ENCODE assay signal across 8 cellular contexts in genomic region chr5:139652788-139653241, GRCh38. TPM values are rescaled to one million over a fixed set of nuclear protein-coding genes. Genes with fewer than 3 reads are reported as not detected.
DNase-seq lines count a peak whose midpoint lies in the region; ATAC-seq, FAIRE-seq and TF ChIP-seq lines count a peak whose summit lies in the region.

No MANE protein-coding gene starts in this region.

- FAIRE-seq in GM12891 (lab: Jason Lieb, UNC) (peak; percentile 93), HepG2 (lab: Jason Lieb, UNC) (no peak)

- peak overlapping the region; percentile 90 for H3K4me2 ChIP-seq in HepG2 (ENCODE audit: low read depth, low read length)

- CTCF ChIA-PET in HepG2 (lab: Yijun Ruan, JAX; ENCODE audit: low intra/inter-chr PET ratio, low total read pairs): no interaction called here

- H3K4me3 ChIP-seq in HepG2 (replicated peaks in 1 of 3; ENCODE audit: insufficient read depth in 1 of 3, low read depth in 2 of 3, low read length in 3 of 3): peak overlapping the region in 1 of 3 experiments; percentile 57; a peak in 1 of 6 replicates
- H3K4me3 ChIP-seq in upper lobe of left lung: no peak overlapping the region

- H3K27me3 Mint-ChIP-seq in activated naive CD8-positive, alpha-beta T cell: peaks cover 14% of the 10 kb centered on the region

- WGBS in HepG2 (ENCODE audit: low lambda C conversion rate): 79% methylated on average over 5 of the region's 5 CpGs
- WGBS in upper lobe of left lung, 2 donors: 44 to 51% methylated on average over 4 to 5 of the region's 5 CpGs

- H3K27ac Mint-ChIP-seq in activated naive CD8-positive, alpha-beta T cell: peak overlapping the region; percentile 5

- H4K20me1 ChIP-seq in HepG2 (ENCODE audit: insufficient read depth, low read length): peaks cover 61% of the 10 kb centered on the region

- TF ChIP-seq EP300 in HepG2 (IDR thresholded peaks at IDR 0.05; ENCODE audit: low read depth in 2 of 2, low read length in 2 of 2) (no peak), HepG2 (CRISPR knock-in tag; IDR thresholded peaks at IDR 0.05; ENCODE audit: borderline replicate concordance) (no peak), upper lobe of left lung (IDR thresholded peaks at IDR 0.05) (no peak)

- H3K27ac ChIP-seq in HepG2 (ENCODE audit: extremely low read length, insufficient read depth, low read length) (peak overlapping the region; percentile 17), upper lobe of left lung (peak overlapping the region; percentile 77 to 95 (median 89))

- H2AFZ ChIP-seq in HepG2 (ENCODE audit: low read length): no peak overlapping the region

- TF ChIP-seq POLR2A in GM12891 (IDR thresholded peaks at IDR 0.05; ENCODE audit: low read depth, low read length): no peak; the same call in 1 of the 2 replicates
- no peak for TF ChIP-seq POLR2A in HepG2 (IDR thresholded peaks at IDR 0.05; ENCODE audit: insufficient read depth in 1 of 2, low read depth in 2 of 2, low read length in 2 of 2)
- TF ChIP-seq POLR2A in upper lobe of left lung (IDR thresholded peaks at IDR 0.05): no peak

- TF ChIP-seq CTCF in HepG2 (CRISPR knock-in tag; IDR thresholded peaks at IDR 0.05) (no peak), upper lobe of left lung (IDR thresholded peaks at IDR 0.05) (no peak)

- POLR2A ChIA-PET in HepG2 (lab: Yijun Ruan, JAX): interaction anchor here (2.8 to 4.1 kb wide), 2 partner anchors 15 to 17 kb away, joined by 10 to 34 read pairs; no protein-coding TSS in a partner anchor

- peak overlapping the region; percentile 11; the same call in 1 of the 2 replicates for H3K9ac ChIP-seq in HepG2 (ENCODE audit: insufficient read depth, low read depth, low read length)

- intact Hi-C loops in HepG2 (cut with micrococcal nuclease; ENCODE audit: unreplicated experiment): loop anchor here (5.0 kb wide), 1 partner anchor 94 kb away; no protein-coding TSS in a partner anchor

- no TSS peak for BruUV-seq in HepG2 (replicated peaks; lab: Mats Ljungman, UMichigan)

- peak overlapping the region; percentile 2 for H3K4me3 Mint-ChIP-seq in activated naive CD8-positive, alpha-beta T cell

- H3K36me3 ChIP-seq in HepG2 (replicated peaks in 1 of 2; ENCODE audit: control insufficient read depth in 1 of 2, insufficient read depth in 2 of 2, low read length in 2 of 2) (peaks cover 0 to 4% of the 10 kb centered on the region in 2 experiments; a peak in 3 of 5 replicates), upper lobe of left lung (no peaks in the 10 kb centered on the region)

- TF ChIP-seq RAD21 in HepG2 (CRISPR knock-in tag; IDR thresholded peaks at IDR 0.05): no peak

- in situ Hi-C loops in HepG2 (cut with HindIII; ENCODE audit: extremely low pct_ligation_motif_present, low pct_unique_long_range_greater_than_20kb): no loop called here

- H3K9me3 Mint-ChIP-seq in activated naive CD8-positive, alpha-beta T cell (ENCODE audit: low read depth): no peaks in the 10 kb centered on the region

- DNase-seq in GM12891 (ENCODE audit: insufficient read length, low spot score) (no peak), HepG2 (ENCODE audit: low spot score) (no peak), upper lobe of left lung (no peak), NOMO-1 treated with DMSO at 0.1 percent for 48 hours (lab: John Stamatoyannopoulos, UW; ENCODE audit: unreplicated experiment) (no peak), MV-4-11 (lab: John Stamatoyannopoulos, UW) (no peak), NCI-H510A treated with DMSO at 0.1 percent for 48 hours (lab: John Stamatoyannopoulos, UW) (no peak)

- H3K27me3 ChIP-seq in HepG2 (ENCODE audit: control insufficient read depth in 1 of 2, insufficient read depth in 2 of 2, low read length in 2 of 2) (no peaks in the 10 kb centered on the region; a peak in 1 of 5 replicates), upper lobe of left lung (peaks cover 0 to 7% (median 0%) of the 10 kb centered on the region in 4 donors)

- peaks cover 87% of the 10 kb centered on the region for H3K79me2 ChIP-seq in HepG2 (ENCODE audit: insufficient read depth, low read length)

- H3K4me1 ChIP-seq in HepG2 (ENCODE audit: insufficient read depth, low read length) (peaks cover 67% of the 10 kb centered on the region), upper lobe of left lung (peaks cover 82 to 97% (median 86%) of the 10 kb centered on the region in 4 donors)

- H3K9me3 ChIP-seq in HepG2 (ENCODE audit: low read length) (no peaks in the 10 kb centered on the region), upper lobe of left lung (no peaks in the 10 kb centered on the region)

- H3K4me1 Mint-ChIP-seq in activated naive CD8-positive, alpha-beta T cell (ENCODE audit: low read depth): peaks cover 40% of the 10 kb centered on the region

- no peaks in the 10 kb centered on the region for H3K36me3 Mint-ChIP-seq in activated naive CD8-positive, alpha-beta T cell

- ATAC-seq in HG02678 (IDR thresholded peaks at IDR 0.05; ENCODE audit: unreplicated experiment) (peak; percentile 37), HepG2 (no peak), upper lobe of left lung (ENCODE audit: low FRiP score in 2 of 2) (no peak)

TF ChIP-seq in GM12891, 5 proteins besides CTCF, POLR2A, EP300 and RAD21:
- TF ChIP-seq PAX5 (IDR thresholded peaks at IDR 0.05; ENCODE audit: insufficient read depth, low read length, severe bottlenecking) (no peak), POU2F2 (IDR thresholded peaks at IDR 0.05; ENCODE audit: low read depth, low read length) (peak; percentile 49; the same call in 1 of the 2 replicates)

TF ChIP-seq in HepG2, 621 proteins besides CTCF, POLR2A, EP300 and RAD21:
- no peak for TF ChIP-seq THYN1 (CRISPR knock-in tag; IDR thresholded peaks at IDR 0.05; ENCODE audit: borderline replicate concordance, low read depth)
- no peak for TF ChIP-seq ZNF160 (CRISPR knock-in tag; IDR thresholded peaks at IDR 0.05)
- TF ChIP-seq HNRNPL (IDR thresholded peaks at IDR 0.05; ENCODE audit: low read depth, low read length): no peak
- no peak for TF ChIP-seq REST (IDR thresholded peaks at IDR 0.05; ENCODE audit: borderline replicate concordance in 1 of 2, low read depth in 1 of 2, low read length in 2 of 2)
- TF ChIP-seq ZBTB7B (CRISPR knock-in tag; IDR thresholded peaks at IDR 0.05): no peak

RNA-seq across cellular contexts. Expression of gene CXXC5, which starts 4.7 kb away (rescaled TPM):
- 29.4 TPM for polyA plus RNA-seq in GM12891 (2012; ENCODE audit: low read depth, missing spikeins)
- total RNA-seq in HepG2 (2016; rRNA removed; fragmentation: Illumina TruSeq; extraction: Trizol) (30.7 and 33.0 TPM in 2 replicates), upper lobe of left lung (10 to 100 TPM; 25.7 to 39.5 (median 33.0) TPM)
- total RNA-seq in HepG2 (2016; cell fraction: cytosol; rRNA removed; fragmentation: Illumina TruSeq; extraction: Trizol; ENCODE audit: low read depth): 7.4 and 8.6 TPM in 2 replicates
- 30.5 and 33.5 TPM in 2 replicates for total RNA-seq in HepG2 (2016; cell fraction: insoluble cytoplasmic fraction; rRNA removed; fragmentation: Illumina TruSeq; extraction: Trizol)
- 32.7 and 37.9 TPM in 2 replicates for total RNA-seq in HepG2 (2016; cell fraction: membrane; rRNA removed; fragmentation: Illumina TruSeq; extraction: Trizol)
- 17.6 and 21.1 TPM in 2 replicates for total RNA-seq in HepG2 (2016; cell fraction: nucleus; rRNA removed; fragmentation: Illumina TruSeq; extraction: Trizol)
- 27.9 and 32.3 TPM in 2 replicates for polyA plus RNA-seq in HepG2 (2011; rRNA removed)
- 20.7 and 35.7 TPM in 2 replicates for polyA plus RNA-seq in HepG2 (2011; cell fraction: cytosol; rRNA removed)
- polyA plus RNA-seq in HepG2 (2011; cell fraction: nucleus; rRNA removed): 20.0 and 30.1 TPM in 2 replicates
- polyA plus RNA-seq in HepG2 (2012): 21.9 and 26.2 TPM in 2 replicates
- polyA plus RNA-seq in HepG2 (2016; cell fraction: cytosol; fragmentation: Illumina TruSeq; extraction: Trizol; ENCODE audit: low read depth): 7.7 and 8.6 TPM in 2 replicates
- polyA plus RNA-seq in HepG2 (2016; cell fraction: insoluble cytoplasmic fraction; fragmentation: Illumina TruSeq; extraction: Trizol; ENCODE audit: low read depth): 46.9 and 51.9 TPM in 2 replicates
- polyA plus RNA-seq in HepG2 (2016; cell fraction: membrane; fragmentation: Illumina TruSeq; extraction: Trizol; ENCODE audit: low read depth): 30.1 and 31.3 TPM in 2 replicates
- polyA plus RNA-seq in HepG2 (2016; cell fraction: nucleus; fragmentation: Illumina TruSeq; extraction: Trizol; ENCODE audit: insufficient read depth, low read depth): 39.0 and 44.0 TPM in 2 replicates
- 13.2 and 63.5 TPM in 2 replicates for polyA minus RNA-seq in HepG2 (2011; rRNA and poly(A)+ RNA removed; ENCODE audit: low replicate concordance)
- polyA minus RNA-seq in HepG2 (2011; cell fraction: cytosol; rRNA and poly(A)+ RNA removed): 26.9 and 37.6 TPM in 2 replicates
- polyA minus RNA-seq in HepG2 (2011; cell fraction: nucleus; rRNA and poly(A)+ RNA removed): 18.7 and 20.6 TPM in 2 replicates
